ENCODE assay signal across 8 cellular contexts in genomic region chr9:104969116-104969515, GRCh38. TPM values are rescaled to one million over a fixed set of nuclear protein-coding genes. Genes with fewer than 3 reads are reported as not detected.
A peak's percentile ranks its signal among the peaks of the same experiment; 100 is the strongest.
DNase-seq lines count a peak whose midpoint lies in the region; ATAC-seq and TF ChIP-seq lines count a peak whose summit lies in the region.

No MANE protein-coding gene starts in this region.

- peak overlapping the region; percentile 82 for H3K4me3 ChIP-seq in Jurkat, Clone E6-1 (ENCODE audit: low read length)
- peak overlapping the region in 1 of 8 donors; percentile 87 for H3K4me3 ChIP-seq in spleen

- ATAC-seq in activated naive CD8-positive, alpha-beta T cell treated with anti-CD3 and anti-CD28 coated beads, Interleukin-2, amount 10 ng/mL, durations not matched to agents 7 days and 5 days (ENCODE audit: low read depth), result no peak
- ATAC-seq in esophagus mucosa, result no peak

- POLR2A ChIA-PET in activated naive CD8-positive, alpha-beta T cell treated with anti-CD3 and anti-CD28 coated beads, Interleukin-2, amount 10 ng/mL, durations not matched to agents 7 days and 5 days (lab: Charles Lee), result no interaction called here

- H3K27ac ChIP-seq in spleen, result peak overlapping the region in 5 of 8 donors; percentile 85 to 93 (median 88)

- H3K4me3 Mint-ChIP-seq in activated naive CD8-positive, alpha-beta T cell treated with anti-CD3 and anti-CD28 coated beads, Interleukin-2, amount 10 ng/mL, durations not matched to agents 7 days and 5 days, result peak overlapping the region; percentile 92

- no peak overlapping the region for H3K27ac Mint-ChIP-seq in activated naive CD8-positive, alpha-beta T cell treated with anti-CD3 and anti-CD28 coated beads, Interleukin-2, amount 10 ng/mL, durations not matched to agents 7 days and 5 days

- H3K9me3 ChIP-seq in spleen, result no peaks in the 10 kb centered on the region

- TF ChIP-seq POLR2A in spleen (IDR thresholded peaks at IDR 0.05), result no peak

- H3K4me1 Mint-ChIP-seq in activated naive CD8-positive, alpha-beta T cell treated with anti-CD3 and anti-CD28 coated beads, Interleukin-2, amount 10 ng/mL, durations not matched to agents 7 days and 5 days, result peaks cover 6% of the 10 kb centered on the region

- 70 to 86% (median 74%) methylated on average over 4 of the region's 4 CpGs for WGBS in spleen, 5 donors

- TF ChIP-seq CTCF in spleen (IDR thresholded peaks at IDR 0.05 in 8 of 11, conservative IDR thresholded peaks at IDR 0.05 in 3 of 11), result no peak

- no peak for DNase-seq in Jurkat, Clone E6-1 (ENCODE audit: low read depth, low spot score)
- DNase-seq in activated naive CD8-positive, alpha-beta T cell treated with anti-CD3 and anti-CD28 coated beads, Interleukin-2, amount 10 ng/mL, durations not matched to agents 7 days and 5 days, result no peak
- DNase-seq in iPS-NIHi11 (ENCODE audit: low spot score), result peak; percentile 52
- no peak for DNase-seq in spleen
- DNase-seq in T1000 (lab: John Stamatoyannopoulos, UW), result no peak
- no peak for DNase-seq in amniotic stem cell (lab: John Stamatoyannopoulos, UW)
- DNase-seq in NAMALWA (ENCODE audit: low spot score), result no peak

- H3K4me1 ChIP-seq in spleen, result peaks cover 0 to 39% (median 15%) of the 10 kb centered on the region in 6 donors

- no peaks in the 10 kb centered on the region for H3K36me3 ChIP-seq in spleen

- H3K9me3 Mint-ChIP-seq in activated naive CD8-positive, alpha-beta T cell treated with anti-CD3 and anti-CD28 coated beads, Interleukin-2, amount 10 ng/mL, durations not matched to agents 7 days and 5 days, result no peaks in the 10 kb centered on the region

- intact Hi-C loops in spleen (cut with DNase I; ENCODE audit: low total_unique reads), result no loop called here

- no peaks in the 10 kb centered on the region for H3K36me3 Mint-ChIP-seq in activated naive CD8-positive, alpha-beta T cell treated with anti-CD3 and anti-CD28 coated beads, Interleukin-2, amount 10 ng/mL, durations not matched to agents 7 days and 5 days

- H3K27me3 ChIP-seq in spleen (replicated peaks in 1 of 7), result no peaks in the 10 kb centered on the region

- peaks cover 21% of the 10 kb centered on the region for H3K27me3 Mint-ChIP-seq in activated naive CD8-positive, alpha-beta T cell treated with anti-CD3 and anti-CD28 coated beads, Interleukin-2, amount 10 ng/mL, durations not matched to agents 7 days and 5 days

RNA-seq across cellular contexts. Expression of gene ABCA1, which starts 41.2 kb away (rescaled TPM):
- polyA plus RNA-seq in Jurkat, Clone E6-1 (2012; ENCODE audit: insufficient read depth, insufficient read length), result 0.42 TPM
- 1 to 10 TPM; 1.4 to 2.0 TPM for total RNA-seq in activated naive CD8-positive, alpha-beta T cell treated with anti-CD3 and anti-CD28 coated beads, Interleukin-2, amount 10 ng/mL, durations not matched to agents 7 days and 5 days
- 10 to 100 TPM; 55.0 to 78.4 (median 68.3) TPM for total RNA-seq in spleen
- polyA plus RNA-seq in spleen, result 1 to 10 TPM; 4.5 to 5.0 (median 4.7) TPM
- 23.9 TPM for total RNA-seq in esophagus mucosa
